Comparison of ENCODE assay signal across 12 cellular contexts in the genomic region with DNA sequence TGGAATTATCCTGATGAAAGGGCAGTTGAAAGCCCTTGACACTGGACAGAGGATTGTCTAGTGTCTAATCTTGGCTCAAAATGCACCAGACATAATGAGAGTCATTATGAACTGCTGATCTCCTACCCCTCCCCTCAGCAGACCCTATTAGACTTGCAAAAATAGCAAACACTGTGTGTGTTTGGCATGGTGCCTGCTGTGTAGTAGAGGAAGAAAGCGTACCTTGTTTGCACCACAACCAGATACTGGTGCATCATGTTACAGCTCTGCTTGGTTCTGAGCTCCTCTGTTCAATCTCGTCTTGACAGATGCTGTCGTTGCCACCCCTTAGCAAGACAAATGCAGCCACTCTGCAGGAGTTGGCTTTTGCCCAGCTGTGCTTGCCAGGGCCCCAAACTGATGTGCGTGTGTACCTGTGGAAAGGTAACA.
DNase-seq lines count a peak whose midpoint lies in the region; ATAC-seq lines count a peak whose summit lies in the region.
"Had no signal": no experiment of that assay in that cellular context is flagged by ENCODE, and none has a peak within 500 bp of the region (broad histone marks: within the 10 kb centered on the region; RNA-seq: fewer than 3 reads in every experiment).

No MANE protein-coding gene starts in this region.

- no peak overlapping the region for H3K4me3 ChIP-seq in SJCRH30
- H3K4me3 ChIP-seq: spleen had no signal

- ATAC-seq in GM19463 (IDR thresholded peaks at IDR 0.05; ENCODE audit: unreplicated experiment) = no peak

- DNase-seq in NCI-H1092 (lab: John Stamatoyannopoulos, UW) = peak; percentile 94
- peak; percentile 99 for DNase-seq in NCI-H2171 treated with DMSO at 0.1 percent for 48 hours (lab: John Stamatoyannopoulos, UW)
- DNase-seq in SJCRH30 = peak; percentile 76 to 89
- peak in 52 of 56 donors; percentile 6 to 90 (median 70) for DNase-seq in nucleus accumbens (lab: John Stamatoyannopoulos, UW)
- DNase-seq in stimulated activated CD4-positive, alpha-beta T cell treated with anti-CD3 and anti-CD28 coated beads, Interleukin-2, amount 100 ng/mL, for 48 hours = no peak
- DNase-seq in stimulated activated CD4-positive, alpha-beta T cell treated with anti-CD3 and anti-CD28 coated beads, Interleukin-2, amount 100 ng/mL, for 24 hours = no peak
- no peak for DNase-seq in activated CD4-positive, alpha-beta T cell treated with anti-CD3 and anti-CD28 coated beads for 4 hours
- DNase-seq: activated CD4-positive, alpha-beta T cell treated with anti-CD3 and anti-CD28 coated beads, Interleukin-2, amount 10 ng/mL, durations not matched to agents 7 days and 5 days; activated naive CD4-positive, alpha-beta T cell treated with anti-CD3 and anti-CD28 coated beads for 36 hours; CD4-positive, alpha-beta memory T cell; spleen had no signal

- no peaks in the 10 kb centered on the region for H3K9me3 ChIP-seq in SJCRH30 (replicated peaks)
- H3K9me3 ChIP-seq: spleen had no signal

- no peak overlapping the region for H3K27ac ChIP-seq in SJCRH30
- H3K27ac ChIP-seq: spleen had no signal

- H3K4me1 ChIP-seq in SJCRH30 = peaks cover 8% of the 10 kb centered on the region; the same call in 1 of the 2 replicates
- H3K4me1 ChIP-seq: spleen had no signal

- H3K36me3 ChIP-seq in SJCRH30 = no peaks in the 10 kb centered on the region
- H3K36me3 ChIP-seq: spleen had no signal

- H3K27me3 ChIP-seq in SJCRH30 = no peaks in the 10 kb centered on the region
- H3K27me3 ChIP-seq: spleen had no signal

Comparison
In these comparisons a context has a peak if more than half of its experiments do, and no peak if none do; other contexts are left out.
1. DNase-seq: peak in NCI-H1092 (single experiment), NCI-H2171 treated with DMSO at 0.1 percent for 48 hours (single experiment), SJCRH30 (2 of 2) and nucleus accumbens (52 of 56); none in stimulated activated CD4-positive, alpha-beta T cell treated with anti-CD3 and anti-CD28 coated beads, Interleukin-2, amount 100 ng/mL, for 48 hours (0 of 2), stimulated activated CD4-positive, alpha-beta T cell treated with anti-CD3 and anti-CD28 coated beads, Interleukin-2, amount 100 ng/mL, for 24 hours (0 of 2) and activated CD4-positive, alpha-beta T cell treated with anti-CD3 and anti-CD28 coated beads for 4 hours (0 of 2).